In the genomic region with DNA sequence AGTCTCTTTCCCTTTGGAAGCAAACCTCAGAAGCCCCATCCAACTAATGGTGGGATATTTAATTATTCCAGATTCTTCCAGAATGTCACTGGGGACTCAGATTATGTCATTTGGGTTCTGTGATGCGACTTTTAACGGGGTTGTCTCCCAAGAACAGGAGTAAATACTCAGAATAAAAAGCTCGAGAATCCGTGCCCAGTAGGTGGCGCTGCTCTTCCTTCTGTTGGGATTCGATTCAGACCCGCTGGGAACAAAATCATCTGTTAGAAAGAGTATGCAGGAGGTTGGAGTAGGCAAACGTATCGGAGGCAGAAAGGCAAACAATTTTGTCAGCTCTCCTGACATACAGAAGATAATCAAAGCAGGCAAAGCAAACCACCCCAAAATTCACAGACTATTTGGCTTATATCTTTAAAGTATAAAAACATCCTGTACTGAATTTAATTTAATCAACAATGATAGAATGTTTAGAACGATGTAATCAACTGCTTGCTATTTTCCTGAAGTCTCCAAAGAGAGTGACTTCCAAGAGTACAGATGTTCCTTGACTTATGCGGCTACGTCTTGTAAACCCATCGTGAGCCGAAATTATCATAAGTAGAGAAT, we compare ENCODE assay signal across 8 cellular contexts.
DNase-seq lines count a peak whose midpoint lies in the region; ATAC-seq and TF ChIP-seq lines count a peak whose summit lies in the region.

No MANE protein-coding gene starts in this region.

- no peaks in the 10 kb centered on the region for H3K9me3 ChIP-seq in right atrium auricular region

- H3K27me3 ChIP-seq in right atrium auricular region, result no peaks in the 10 kb centered on the region

- ATAC-seq in GM21447 (IDR thresholded peaks at IDR 0.05; ENCODE audit: unreplicated experiment), result peak; percentile 53
- no peak for ATAC-seq in GM21786 (IDR thresholded peaks at IDR 0.05; ENCODE audit: unreplicated experiment)

- DNase-seq in C1 segment of cervical spinal cord (lab: John Stamatoyannopoulos, UW), result peak in 12 of 14 donors; percentile 44 to 85 (median 66)
- DNase-seq in NCI-H1436 treated with DMSO at 0.1 percent for 48 hours (lab: John Stamatoyannopoulos, UW), result peak; percentile 58
- peak; percentile 33 to 83 for DNase-seq in SW 1271 (lab: John Stamatoyannopoulos, UW)
- peak; percentile 85 for DNase-seq in amniotic stem cell (lab: John Stamatoyannopoulos, UW)
- DNase-seq in right atrium auricular region (ENCODE audit: low spot score), result peak; percentile 90
- DNase-seq in retinal pigment epithelial cell (ENCODE audit: low read depth), result no peak

- no peaks in the 10 kb centered on the region for H3K36me3 ChIP-seq in right atrium auricular region

- peak; percentile 74 to 91 for TF ChIP-seq CTCF in right atrium auricular region (IDR thresholded peaks at IDR 0.05)
- peak; percentile 83 for TF ChIP-seq CTCF in retinal pigment epithelial cell (conservative IDR thresholded peaks at IDR 0.05; ENCODE audit: low read depth, low read length)

- H3K27ac ChIP-seq in right atrium auricular region, result peak overlapping the region; percentile 46 to 47

- H3K4me3 ChIP-seq in right atrium auricular region, result no peak overlapping the region
- H3K4me3 ChIP-seq in retinal pigment epithelial cell (ENCODE audit: low read length), result no peak overlapping the region

- peaks cover 0 to 24% of the 10 kb centered on the region in 2 donors for H3K4me1 ChIP-seq in right atrium auricular region
